9 cellular contexts compared by ENCODE assay signal in genomic region chr17:54172654-54173316, GRCh38.
A peak's percentile ranks its signal among the peaks of the same experiment; 100 is the strongest.
DNase-seq lines count a peak whose midpoint lies in the region; ATAC-seq and TF ChIP-seq lines count a peak whose summit lies in the region.
"Had no signal": no experiment of that assay in that cellular context is flagged by ENCODE, and none has a peak within 500 bp of the region (broad histone marks: within the 10 kb centered on the region; RNA-seq: fewer than 3 reads in every experiment).

No MANE protein-coding gene starts in this region.

- H3K27me3 ChIP-seq in H7 (ENCODE audit: control insufficient read depth, insufficient read depth, low read length), result no peaks in the 10 kb centered on the region
- H3K27me3 ChIP-seq: SJCRH30 had no signal

- ATAC-seq in GM18867 (IDR thresholded peaks at IDR 0.05; ENCODE audit: unreplicated experiment) (no peak), left cardiac atrium (no peak)

- no peaks in the 10 kb centered on the region for H3K36me3 ChIP-seq in H7 (replicated peaks; ENCODE audit: control insufficient read depth, insufficient read depth, low read length)
- H3K36me3 ChIP-seq: SJCRH30 had no signal

- H3K9me3 Mint-ChIP-seq in osteocyte (ENCODE audit: unreplicated experiment), result no peaks in the 10 kb centered on the region

- no peak for TF ChIP-seq POLR2A in erythroblast (IDR thresholded peaks at IDR 0.05; ENCODE audit: low read length)

- H3K4me1 Mint-ChIP-seq in osteocyte (ENCODE audit: unreplicated experiment), result no peaks in the 10 kb centered on the region

- H3K27ac Mint-ChIP-seq in osteocyte (ENCODE audit: unreplicated experiment), result no peak overlapping the region

- H3K36me3 Mint-ChIP-seq in osteocyte (ENCODE audit: unreplicated experiment), result no peaks in the 10 kb centered on the region

- DNase-seq in GM10266 (ENCODE audit: extremely low spot score) (no peak), NCI-H1694 treated with DMSO at 0.1 percent for 48 hours (lab: John Stamatoyannopoulos, UW) (peak; percentile 58), erythroblast (lab: John Stamatoyannopoulos, UW) (peak; percentile 0 to 11), osteocyte (ENCODE audit: extremely low spot score, unreplicated experiment) (no peak), H7 (no peak), SHP77 treated with DMSO at 0.1 percent for 48 hours (lab: John Stamatoyannopoulos, UW) (no peak), left cardiac atrium (no peak)

- TF ChIP-seq CTCF in GM10266 (IDR thresholded peaks at IDR 0.05; ENCODE audit: control insufficient read depth, insufficient read depth, low read depth, missing control alignments), result peak; percentile 23
- TF ChIP-seq CTCF in osteocyte (IDR thresholded peaks at IDR 0.05), result peak; percentile 56

- intact Hi-C loops in left cardiac atrium (cut with DNase I), result no loop called here

- H3K4me3 ChIP-seq in H7 (ENCODE audit: insufficient read depth, low read depth, low read length), result no peak overlapping the region
- H3K4me3 ChIP-seq: SJCRH30 had no signal

- H3K27me3 Mint-ChIP-seq in osteocyte (ENCODE audit: unreplicated experiment), result no peaks in the 10 kb centered on the region

- no peak overlapping the region for H3K4me3 Mint-ChIP-seq in osteocyte (ENCODE audit: unreplicated experiment)

Comparison
In these comparisons a context has a peak if more than half of its experiments do, and no peak if none do; other contexts are left out.
1. DNase-seq: peak in NCI-H1694 treated with DMSO at 0.1 percent for 48 hours (single experiment) and erythroblast (2 of 2); none in GM10266 (single experiment), osteocyte (single experiment), H7 (single experiment), SHP77 treated with DMSO at 0.1 percent for 48 hours (single experiment) and left cardiac atrium (single experiment).